Comparison of ENCODE assay signal across 9 cellular contexts in the genomic region with DNA sequence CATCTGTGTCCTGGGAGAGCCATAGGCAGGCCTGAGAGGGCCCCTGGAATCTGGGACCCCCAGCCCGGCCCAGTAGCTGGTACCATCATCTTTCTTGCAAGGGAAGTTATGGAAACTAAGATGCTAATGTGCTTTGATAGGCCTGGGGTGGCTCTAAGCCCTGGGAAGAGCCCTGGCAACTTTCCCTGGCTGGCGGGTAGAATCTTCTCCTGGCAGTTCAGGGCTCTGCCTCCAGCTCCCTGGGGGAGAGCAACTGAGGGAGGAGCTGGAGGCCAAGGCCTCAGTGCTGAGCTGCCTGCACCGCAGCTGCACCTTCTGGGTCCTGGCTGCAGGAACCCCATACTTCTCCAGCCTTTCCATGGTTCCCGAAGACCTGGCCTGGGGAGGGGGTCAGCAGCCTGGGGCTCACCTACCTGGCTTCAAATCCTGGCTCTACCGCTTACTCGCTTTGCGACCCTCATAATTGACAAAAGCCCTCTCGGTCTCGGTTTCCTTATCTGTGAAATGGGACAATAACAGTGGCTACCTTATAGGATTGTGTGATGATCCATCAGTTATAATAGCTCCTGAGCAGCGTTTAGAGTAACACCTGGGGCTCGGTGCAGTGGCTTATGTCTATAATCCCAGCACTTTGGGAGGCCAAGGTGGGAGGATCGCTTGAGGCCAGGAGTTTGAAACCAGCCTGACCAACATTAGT.
DNase-seq lines count a peak whose midpoint lies in the region; ATAC-seq and TF ChIP-seq lines count a peak whose summit lies in the region.
"Had no signal": no experiment of that assay in that cellular context is flagged by ENCODE, and none has a peak within 500 bp of the region (broad histone marks: within the 10 kb centered on the region; RNA-seq: fewer than 3 reads in every experiment).

No MANE protein-coding gene starts in this region.

- H3K4me3 ChIP-seq in Caco-2 (ENCODE audit: low read depth, low read length) (no peak overlapping the region), breast epithelium (no peak overlapping the region), upper lobe of left lung (no peak overlapping the region)
- H3K4me3 ChIP-seq: SJSA1 had no signal

- H3K27ac Mint-ChIP-seq in Caco-2 (ENCODE audit: unreplicated experiment): peak overlapping the region; percentile 96
- peak overlapping the region; percentile 78 to 82 for H3K27ac Mint-ChIP-seq in natural killer cell

- DNase-seq in Caco-2: no peak
- peak; percentile 80 for DNase-seq in M059J (ENCODE audit: low read depth)
- DNase-seq in breast epithelium (ENCODE audit: low spot score in 2 of 2): no peak
- no peak for DNase-seq in natural killer cell
- DNase-seq in NCI-H524 (lab: John Stamatoyannopoulos, UW): no peak
- DNase-seq in upper lobe of left lung: no peak

- POLR2A ChIA-PET in Caco-2 (lab: Charles Lee): interaction anchor here (0.5 to 1.0 kb wide), 2 partner anchors 23 to 773 kb away, joined by 3 to 4 read pairs; no protein-coding TSS in a partner anchor

- H3K36me3 ChIP-seq in Caco-2 (ENCODE audit: control insufficient read depth, insufficient read depth, low read length): peaks cover 1% of the 10 kb centered on the region; the same call in 1 of the 2 replicates
- H3K36me3 ChIP-seq in breast epithelium: no peaks in the 10 kb centered on the region
- H3K36me3 ChIP-seq in upper lobe of left lung: peaks cover 0 to 3% (median 0%) of the 10 kb centered on the region in 4 donors

- H3K4me3 Mint-ChIP-seq in Caco-2 (ENCODE audit: unreplicated experiment): peak overlapping the region; percentile 65
- H3K4me3 Mint-ChIP-seq in natural killer cell: peak overlapping the region; percentile 82

- intact Hi-C loops in Caco-2 (cut with micrococcal nuclease; ENCODE audit: unreplicated experiment): loop anchor here (5.0 kb wide), 1 partner anchor 37 kb away; no protein-coding TSS in a partner anchor
- intact Hi-C loops in breast epithelium (cut with DNase I; ENCODE audit: low total_unique reads): no loop called here
- intact Hi-C loops in natural killer cell (cut with micrococcal nuclease): no loop called here

- H3K9me3 Mint-ChIP-seq in Caco-2 (ENCODE audit: unreplicated experiment): peaks cover 11% of the 10 kb centered on the region
- peaks cover 0 to 6% of the 10 kb centered on the region in 2 donors for H3K9me3 Mint-ChIP-seq in natural killer cell

- H3K27me3 ChIP-seq in Caco-2 (replicated peaks; ENCODE audit: control insufficient read depth, insufficient read depth, low read length): no peaks in the 10 kb centered on the region
- no peaks in the 10 kb centered on the region for H3K27me3 ChIP-seq in breast epithelium
- no peaks in the 10 kb centered on the region for H3K27me3 ChIP-seq in upper lobe of left lung
- H3K27me3 ChIP-seq: SJSA1 had no signal

- TF ChIP-seq CTCF in Caco-2 (IDR thresholded peaks at IDR 0.05; ENCODE audit: insufficient read depth in 1 of 2, low read depth in 1 of 2, low read length in 1 of 2, severe bottlenecking in 1 of 2, unreplicated experiment in 1 of 2) (no peak), breast epithelium (IDR thresholded peaks at IDR 0.05) (no peak), natural killer cell (IDR thresholded peaks at IDR 0.05) (no peak), upper lobe of left lung (IDR thresholded peaks at IDR 0.05) (no peak)

- H3K4me1 Mint-ChIP-seq in Caco-2 (ENCODE audit: low read depth, unreplicated experiment): peaks cover 57% of the 10 kb centered on the region
- H3K4me1 Mint-ChIP-seq in natural killer cell: peaks cover 92 to 96% of the 10 kb centered on the region in 2 donors

- TF ChIP-seq EP300 in upper lobe of left lung (IDR thresholded peaks at IDR 0.05): no peak

- H3K36me3 Mint-ChIP-seq in Caco-2 (ENCODE audit: insufficient read depth, unreplicated experiment) (peaks cover 75% of the 10 kb centered on the region), natural killer cell (no peaks in the 10 kb centered on the region)

- CTCF ChIA-PET in Caco-2 (lab: Charles Lee): interaction anchor here (0.8 to 1.5 kb wide), 3 partner anchors 20 to 45 kb away, joined by 3 to 11 read pairs (median 4); no protein-coding TSS in a partner anchor

- H3K27ac ChIP-seq in breast epithelium (peak overlapping the region; percentile 74 to 85), upper lobe of left lung (peak overlapping the region in 1 of 4 donors; percentile 13)
- H3K27ac ChIP-seq: SJSA1 had no signal

- no peak for ATAC-seq in natural killer cell
- ATAC-seq in upper lobe of left lung (ENCODE audit: low FRiP score in 2 of 2): no peak
- no peak for ATAC-seq in GM18519 (IDR thresholded peaks at IDR 0.05; ENCODE audit: low FRiP score, unreplicated experiment)
- no peak for ATAC-seq in GM18520 (IDR thresholded peaks at IDR 0.05; ENCODE audit: unreplicated experiment)

- 90 to 96% methylated on average over 12 of the region's 12 CpGs for WGBS in upper lobe of left lung, 2 donors

- no peaks in the 10 kb centered on the region for H3K27me3 Mint-ChIP-seq in Caco-2 (ENCODE audit: insufficient read depth, unreplicated experiment)
- H3K27me3 Mint-ChIP-seq in natural killer cell (ENCODE audit: low read depth in 2 of 2): no peaks in the 10 kb centered on the region

- H3K4me1 ChIP-seq in Caco-2 (peaks cover 58% of the 10 kb centered on the region), breast epithelium (peaks cover 50 to 71% of the 10 kb centered on the region in 2 donors), upper lobe of left lung (peaks cover 83 to 90% (median 85%) of the 10 kb centered on the region in 4 donors)

- no TSS peak for BruUV-seq in Caco-2 (replicated peaks; lab: Mats Ljungman, UMichigan)

- H3K9me3 ChIP-seq in Caco-2: no peaks in the 10 kb centered on the region
- H3K9me3 ChIP-seq in breast epithelium: no peaks in the 10 kb centered on the region
- no peaks in the 10 kb centered on the region for H3K9me3 ChIP-seq in upper lobe of left lung
- H3K9me3 ChIP-seq: SJSA1 had no signal

- TF ChIP-seq POLR2A in breast epithelium (IDR thresholded peaks at IDR 0.05) (no peak), upper lobe of left lung (IDR thresholded peaks at IDR 0.05) (no peak)
